Comparison of ENCODE assay signal across 23 cellular contexts in the genomic region with DNA sequence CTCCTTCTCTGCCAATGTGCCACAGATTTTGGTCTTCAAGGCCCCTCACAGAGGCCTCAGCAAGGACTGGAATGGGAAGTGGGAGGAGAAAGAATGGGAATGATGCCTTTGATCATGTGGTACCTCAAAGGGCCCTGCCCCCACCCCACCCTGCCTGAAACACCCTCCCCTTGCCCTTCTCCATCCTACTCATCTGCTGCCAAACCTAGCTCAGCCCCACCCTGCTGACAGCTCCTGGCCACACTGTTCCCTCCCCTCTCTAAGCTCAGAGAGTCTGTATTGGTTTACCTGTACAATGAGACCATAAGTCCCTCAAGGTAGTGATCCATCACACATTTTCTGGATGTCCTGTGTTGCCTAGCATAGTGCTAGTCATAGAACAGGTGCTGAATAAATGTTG. TPM values are rescaled to one million over a fixed set of nuclear protein-coding genes. Genes with fewer than 3 reads are reported as not detected.
A peak's percentile ranks its signal among the peaks of the same experiment; 100 is the strongest.
DNase-seq lines count a peak whose midpoint lies in the region; ATAC-seq and TF ChIP-seq lines count a peak whose summit lies in the region.
"Had no signal": no experiment of that assay in that cellular context is flagged by ENCODE, and none has a peak within 500 bp of the region (broad histone marks: within the 10 kb centered on the region; RNA-seq: fewer than 3 reads in every experiment).

No MANE protein-coding gene starts in this region.

- POLR2A ChIA-PET in HEK293 (lab: Yijun Ruan, JAX) = interaction anchor here (0.6 to 0.7 kb wide), 3 partner anchors 22 to 246 kb away, joined by 4 to 5 read pairs (median 5); partner anchors contain the start of gene KLHDC9

- peaks cover 0 to 8% of the 10 kb centered on the region in 2 experiments; a peak in 1 of 3 replicates for H3K36me3 ChIP-seq in HEK293 (ENCODE audit: control insufficient read depth in 2 of 2, insufficient read depth in 1 of 2, low read length in 2 of 2)
- no peaks in the 10 kb centered on the region for H3K36me3 ChIP-seq in mammary epithelial cell (ENCODE audit: insufficient read depth, low read length)
- peaks cover 0 to 66% (median 13%) of the 10 kb centered on the region in 3 donors for H3K36me3 ChIP-seq in esophagus squamous epithelium
- no peaks in the 10 kb centered on the region for H3K36me3 ChIP-seq in suprapubic skin
- H3K36me3 ChIP-seq: MG63 had no signal

- H3K9me3 Mint-ChIP-seq in activated T-cell treated with anti-CD3 and anti-CD28 coated beads, Interleukin-2, amount 50 U/mL, for 72 hours = no peaks in the 10 kb centered on the region

- TF ChIP-seq CTCF in HEK293 (tag by site-specific recombination; IDR thresholded peaks at IDR 0.05) = no peak
- TF ChIP-seq CTCF in mammary epithelial cell (conservative IDR thresholded peaks at IDR 0.05 in 1 of 2, IDR thresholded peaks at IDR 0.05 in 1 of 2; ENCODE audit: extremely low read depth in 1 of 2, insufficient read depth in 1 of 2, low read depth in 1 of 2, low read length in 2 of 2) = no peak
- no peak for TF ChIP-seq CTCF in esophagus squamous epithelium (IDR thresholded peaks at IDR 0.05)
- no peak for TF ChIP-seq CTCF in suprapubic skin (IDR thresholded peaks at IDR 0.05)

- dilution Hi-C loops in mammary epithelial cell (cut with HindIII; ENCODE audit: low sequenced_read_pairs) = loop anchor here (25.0 kb wide), 1 partner anchor 239 kb away; no protein-coding TSS in a partner anchor

- intact Hi-C loops in mammary epithelial cell (cut with micrococcal nuclease) = no loop called here
- intact Hi-C loops in esophagus squamous epithelium (cut with DNase I) = no loop called here

- no TSS peak for BruUV-seq in mammary epithelial cell (replicated peaks; lab: Mats Ljungman, UMichigan)

- H3K9me3 ChIP-seq in HEK293 (ENCODE audit: control insufficient read depth, insufficient read depth, low read depth, low read length) (no peaks in the 10 kb centered on the region), mammary epithelial cell (replicated peaks; ENCODE audit: insufficient read depth, low read length) (no peaks in the 10 kb centered on the region), esophagus squamous epithelium (no peaks in the 10 kb centered on the region), suprapubic skin (no peaks in the 10 kb centered on the region)
- H3K9me3 ChIP-seq: MG63 had no signal

- H3K27me3 ChIP-seq in mammary epithelial cell (ENCODE audit: insufficient read depth, low read length) = no peaks in the 10 kb centered on the region
- H3K27me3 ChIP-seq in esophagus squamous epithelium = peaks cover 0 to 7% (median 0%) of the 10 kb centered on the region in 4 donors
- no peaks in the 10 kb centered on the region for H3K27me3 ChIP-seq in suprapubic skin
- H3K27me3 ChIP-seq: MG63 had no signal

- no peaks in the 10 kb centered on the region for H3K27me3 Mint-ChIP-seq in activated T-cell treated with anti-CD3 and anti-CD28 coated beads, Interleukin-2, amount 50 U/mL, for 72 hours (ENCODE audit: low read depth)

- no peaks in the 10 kb centered on the region for H3K79me2 ChIP-seq in mammary epithelial cell (ENCODE audit: insufficient read depth, low read length)

- ATAC-seq in activated T-cell treated with anti-CD3 and anti-CD28 coated beads, Interleukin-2, amount 50 U/mL, for 72 hours (replicated peaks in 1 of 2) = no peak
- ATAC-seq: HepG2, K562, Panc1 had no signal

- DNase-seq in mammary epithelial cell (peak; percentile 56), esophagus squamous epithelium (lab: John Stamatoyannopoulos, UW) (no peak), suprapubic skin (ENCODE audit: low spot score in 2 of 2) (no peak), NCI-H2029 (lab: John Stamatoyannopoulos, UW) (no peak)
- no peak for DNase-seq in activated naive CD4-positive, alpha-beta T cell treated with anti-CD3 and anti-CD28 coated beads, Interleukin-2, amount 50 U/mL, for 16 hours
- no peak for DNase-seq in activated T-cell treated with anti-CD3 and anti-CD28 coated beads, Interleukin-2, amount 50 U/mL, for 72 hours
- DNase-seq: Calu3, DMS79 treated with DMSO at 0.1 percent for 48 hours, GF-D8, MG63, NCI-H2029 treated with DMSO at 0.1 percent for 48 hours, NCI-H526 treated with DMSO at 0.1 percent for 48 hours, SIG-M5 had no signal

- no peaks in the 10 kb centered on the region for H3K36me3 Mint-ChIP-seq in activated T-cell treated with anti-CD3 and anti-CD28 coated beads, Interleukin-2, amount 50 U/mL, for 72 hours (ENCODE audit: insufficient read depth in 2 of 2)

- no peak overlapping the region for H2AFZ ChIP-seq in mammary epithelial cell (ENCODE audit: low read depth, low read length)

- TF ChIP-seq POLR2A in esophagus squamous epithelium (IDR thresholded peaks at IDR 0.05) (no peak), suprapubic skin (IDR thresholded peaks at IDR 0.05) (no peak)

- H3K27ac ChIP-seq in HEK293 (ENCODE audit: extremely low read depth, low read depth, low read length) (no peak overlapping the region), mammary epithelial cell (ENCODE audit: insufficient read depth, low read depth, low read length) (no peak overlapping the region), esophagus squamous epithelium (peak overlapping the region; percentile 3 to 97 (median 50)), suprapubic skin (peak overlapping the region; percentile 61)
- H3K27ac ChIP-seq: SK-N-MC had no signal

- in situ Hi-C loops in mammary epithelial cell (cut with MboI; ENCODE audit: low sequenced_read_pairs in 2 of 2) = loop anchor here in 1 of 2 donors (25.0 kb wide), 1 partner anchor 239 kb away; no protein-coding TSS in a partner anchor

- CTCF ChIA-PET in HEK293 (lab: Yijun Ruan, JAX) = interaction anchor here (1.0 to 1.5 kb wide), 2 partner anchors 21 to 62 kb away, joined by 3 to 4 read pairs; no protein-coding TSS in a partner anchor
- CTCF ChIA-PET in mammary epithelial cell (lab: Charles Lee; ENCODE audit: low non-redundant PET) = no interaction called here

- no peak overlapping the region for H3K27ac Mint-ChIP-seq in activated T-cell treated with anti-CD3 and anti-CD28 coated beads, Interleukin-2, amount 50 U/mL, for 72 hours

- no peak overlapping the region for H3K4me3 Mint-ChIP-seq in activated T-cell treated with anti-CD3 and anti-CD28 coated beads, Interleukin-2, amount 50 U/mL, for 72 hours

- peaks cover 13% of the 10 kb centered on the region for H3K4me1 Mint-ChIP-seq in activated T-cell treated with anti-CD3 and anti-CD28 coated beads, Interleukin-2, amount 50 U/mL, for 72 hours (ENCODE audit: low read depth)

- H3K4me1 ChIP-seq in HEK293 (ENCODE audit: control insufficient read depth, insufficient read depth, low read length) = no peaks in the 10 kb centered on the region
- H3K4me1 ChIP-seq in mammary epithelial cell (ENCODE audit: insufficient read depth, low read length) = peaks cover 51% of the 10 kb centered on the region
- peaks cover 12 to 95% (median 20%) of the 10 kb centered on the region in 3 donors for H3K4me1 ChIP-seq in esophagus squamous epithelium
- H3K4me1 ChIP-seq in suprapubic skin = peaks cover 43% of the 10 kb centered on the region

- no peak overlapping the region for H3K4me3 ChIP-seq in HEK293 (ENCODE audit: low read depth, low read length)
- H3K4me3 ChIP-seq in mammary epithelial cell (replicated peaks in 1 of 3; ENCODE audit: insufficient read depth in 1 of 3, low read depth in 2 of 3, low read length in 3 of 3) = no peak overlapping the region
- no peak overlapping the region for H3K4me3 ChIP-seq in esophagus squamous epithelium
- no peak overlapping the region for H3K4me3 ChIP-seq in suprapubic skin
- H3K4me3 ChIP-seq: K562, MG63, SK-N-MC had no signal

- no peak overlapping the region for H3K9ac ChIP-seq in mammary epithelial cell (ENCODE audit: insufficient read depth, low read length)

- no peak for TF ChIP-seq EP300 in suprapubic skin (IDR thresholded peaks at IDR 0.05)

- H4K20me1 ChIP-seq in mammary epithelial cell (ENCODE audit: insufficient read depth, low read length) = no peaks in the 10 kb centered on the region

- H3K4me2 ChIP-seq in mammary epithelial cell (ENCODE audit: insufficient read depth, low read depth, low read length) = no peak overlapping the region

TF ChIP-seq in HEK293, 187 proteins besides CTCF, POLR2A, EP300 and RAD21 (continues in another document):
- peak; percentile 82 for TF ChIP-seq KLF1 (tag by site-specific recombination; IDR thresholded peaks at IDR 0.05)
- TF ChIP-seq ZNF221 (tag by site-specific recombination; IDR thresholded peaks at IDR 0.05; ENCODE audit: borderline replicate concordance) = no peak

RNA-seq across cellular contexts. Expression of gene ARHGAP30, which starts 6.7 kb away (rescaled TPM):
- total RNA-seq in mammary epithelial cell (under 1 TPM; 0.17 to 0.26 TPM), esophagus squamous epithelium (10 to 100 TPM in 2 of 4 donors, 1 to 10 TPM in 2; 2.9 to 13.5 (median 7.4) TPM), suprapubic skin (10 to 100 TPM; 12.3 to 46.2 (median 14.5) TPM)
- polyA plus RNA-seq in mammary epithelial cell = 0.03 TPM
- not detected for polyA minus RNA-seq in mammary epithelial cell
- total RNA-seq in activated T-cell treated with anti-CD3 and anti-CD28 coated beads, Interleukin-2, amount 50 U/mL, for 72 hours = 100 to 1,000 TPM; 192 to 198 TPM
- total RNA-seq: LHCN-M2 had no signal
- polyA plus RNA-seq: BJ had no signal

RNA-seq across cellular contexts. Expression of gene NECTIN4, which starts 12.9 kb away (rescaled TPM):
- total RNA-seq in mammary epithelial cell = 10 to 100 TPM in 1 of 2 donors, 1 to 10 TPM in 1; 5.6 to 13.2 TPM
- polyA plus RNA-seq in mammary epithelial cell = 5.5 TPM
- 53.4 TPM for polyA minus RNA-seq in mammary epithelial cell
- 100 to 1,000 TPM in 2 of 4 donors, 10 to 100 TPM in 2; 52.7 to 161 (median 96.2) TPM for total RNA-seq in esophagus squamous epithelium
- total RNA-seq in suprapubic skin = 100 to 1,000 TPM; 126 to 188 (median 164) TPM
- under 1 TPM in 1 of 2 donors, not detected in 1; 0.31 TPM for total RNA-seq in activated T-cell treated with anti-CD3 and anti-CD28 coated beads, Interleukin-2, amount 50 U/mL, for 72 hours
- total RNA-seq: K562, LHCN-M2 had no signal
- polyA plus RNA-seq: BJ had no signal

RNA-seq across cellular contexts. Expression of gene KLHDC9, which starts 21.8 kb away (rescaled TPM):
- total RNA-seq in mammary epithelial cell (1 to 10 TPM; 3.0 to 3.8 TPM), esophagus squamous epithelium (1 to 10 TPM in 3 of 4 donors, under 1 TPM in 1; 0.31 to 2.7 (median 1.7) TPM), suprapubic skin (1 to 10 TPM in 3 of 4 donors, not detected in 1; 1.3 to 4.0 (median 1.4) TPM)
- polyA plus RNA-seq in mammary epithelial cell = 1.7 TPM
- not detected for polyA minus RNA-seq in mammary epithelial cell
- total RNA-seq in activated T-cell treated with anti-CD3 and anti-CD28 coated beads, Interleukin-2, amount 50 U/mL, for 72 hours = 1 to 10 TPM; 5.7 to 7.1 TPM
- total RNA-seq: H4, K562 had no signal
- polyA plus RNA-seq: K562 had no signal

RNA-seq across cellular contexts. Expression of gene USF1, which starts 30.6 kb away (rescaled TPM):
- total RNA-seq in mammary epithelial cell = 10 to 100 TPM; 31.8 to 40.7 TPM
- polyA plus RNA-seq in mammary epithelial cell = 19.8 TPM
- polyA minus RNA-seq in mammary epithelial cell = 81.0 TPM
- 10 to 100 TPM; 35.9 to 55.7 (median 49.4) TPM for total RNA-seq in esophagus squamous epithelium
- 10 to 100 TPM; 33.9 to 88.7 (median 43.7) TPM for total RNA-seq in suprapubic skin
- 10 to 100 TPM; 52.3 to 57.5 TPM for total RNA-seq in activated T-cell treated with anti-CD3 and anti-CD28 coated beads, Interleukin-2, amount 50 U/mL, for 72 hours

RNA-seq across cellular contexts. Expression of gene TSTD1, which starts 37.6 kb away (rescaled TPM):
- total RNA-seq in mammary epithelial cell (10 to 100 TPM; 37.6 to 73.7 TPM), esophagus squamous epithelium (10 to 100 TPM; 69.3 to 99.0 (median 91.4) TPM), suprapubic skin (100 to 1,000 TPM in 2 of 4 donors, 10 to 100 TPM in 2; 70.0 to 123 (median 98.8) TPM)
- 99.9 TPM for polyA plus RNA-seq in mammary epithelial cell
- polyA minus RNA-seq in mammary epithelial cell = 50.9 TPM
- 10 to 100 TPM; 46.3 to 78.0 TPM for total RNA-seq in activated T-cell treated with anti-CD3 and anti-CD28 coated beads, Interleukin-2, amount 50 U/mL, for 72 hours
- total RNA-seq: A172, H4, HT1080 had no signal

Comparison
In these comparisons a context has a peak if more than half of its experiments do, and no peak if none do; other contexts are left out.
1. H3K27ac ChIP-seq: peak in esophagus squamous epithelium (4 of 4) and suprapubic skin (single experiment); none in HEK293 (single experiment) and mammary epithelial cell (single experiment).
2. RNA of gene ARHGAP30, which starts 6.7 kb away (total RNA-seq): 192 to 198 TPM in activated T-cell treated with anti-CD3 and anti-CD28 coated beads, Interleukin-2, amount 50 U/mL, for 72 hours; 12.3 to 46.2 TPM in suprapubic skin, 2.9 to 13.5 TPM in esophagus squamous epithelium and 0.17 to 0.26 TPM in mammary epithelial cell; every median in the first group is over 4 times any median in the second.
3. RNA of gene NECTIN4, which starts 12.9 kb away (total RNA-seq): 126 to 188 TPM in suprapubic skin, 52.7 to 161 TPM in esophagus squamous epithelium and 5.6 to 13.2 TPM in mammary epithelial cell; 0.31 TPM in activated T-cell treated with anti-CD3 and anti-CD28 coated beads, Interleukin-2, amount 50 U/mL, for 72 hours; every median in the first group is over 4 times any median in the second.